ENCODE assay signal across 36 cellular contexts in the genomic region with DNA sequence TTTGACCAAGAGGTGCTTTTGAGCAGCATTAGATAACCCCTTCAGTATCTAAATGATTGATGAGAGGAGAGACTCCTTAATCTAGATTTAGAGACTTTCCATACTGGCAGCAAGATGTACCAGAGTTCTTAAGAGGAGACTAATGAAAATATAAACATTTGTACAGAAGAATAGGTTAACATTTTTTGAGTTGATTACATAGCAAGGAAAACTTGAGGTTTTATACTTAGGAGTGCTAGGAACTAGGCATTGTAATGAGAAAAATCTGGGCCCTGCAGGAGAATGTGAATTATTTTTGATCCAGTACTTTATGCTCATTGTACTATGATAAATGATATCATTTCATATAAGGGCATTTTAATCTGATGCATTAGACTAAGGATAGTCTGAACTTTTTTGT.
"Had no signal": no experiment of that assay in that cellular context is flagged by ENCODE, and none has a peak within 500 bp of the region (broad histone marks: within the 10 kb centered on the region; RNA-seq: fewer than 3 reads in every experiment).

No MANE protein-coding gene starts in this region.

- H3K27ac Mint-ChIP-seq: activated B cell treated with CpG ODN at 0.5 μM for 24 hours; activated CD4-positive, alpha-beta memory T cell treated with anti-CD3 and anti-CD28 coated beads for 36 hours; activated CD4-positive, alpha-beta T cell treated with anti-CD3 and anti-CD28 coated beads, Interleukin-2, amount 10 ng/mL, durations not matched to agents 24 days and 14 days; activated CD8-positive, alpha-beta T cell treated with anti-CD3 and anti-CD28 coated beads for 36 hours; activated naive CD4-positive, alpha-beta T cell treated with anti-CD3 and anti-CD28 coated beads for 36 hours; activated naive CD4-positive, alpha-beta T cell treated with anti-CD3 and anti-CD28 coated beads, Interleukin-2, amount 50 U/mL, for 72 hours; activated naive CD8-positive, alpha-beta T cell treated with anti-CD3 and anti-CD28 coated beads for 36 hours; activated T-cell treated with anti-CD3 and anti-CD28 coated beads, Interleukin-2, amount 50 U/mL, for 72 hours; activated T-helper 1 cell treated with anti-CD3 and anti-CD28 coated beads, Interleukin-12 subunit alpha, Interleukin-12 subunit beta, Interleukin-2, Interleukin-4 antibody, amounts not matched to agents 30 ng/mL and 10 ng/mL and 1 ng/mL, durations not matched to agents 14 hours and 24 hours and 36 hours; activated T-helper 17 cell treated with anti-CD3 and anti-CD28 coated beads, Interleukin-2, amount 50 U/mL, for 72 hours; T-helper 1 cell treated with Interleukin-12 subunit alpha and Interleukin-12 subunit beta and Interleukin-4 antibody, amounts not matched to agents 30 μg/mL and 1 μg/mL, for 36 hours; T-helper 2 cell treated with Interferon-gamma antibody and Interleukin-4, amounts not matched to agents 5 μg/mL and 100 μg/mL, for 36 hours had no signal

- H3K4me3 ChIP-seq: body of pancreas, cardiac muscle cell had no signal

- H3K4me1 Mint-ChIP-seq: activated B cell treated with CpG ODN at 0.5 μM for 24 hours; activated CD4-positive, alpha-beta T cell treated with anti-CD3 and anti-CD28 coated beads, Interleukin-2, amount 10 ng/mL, durations not matched to agents 24 days and 14 days; activated naive CD8-positive, alpha-beta T cell treated with anti-CD3 and anti-CD28 coated beads for 36 hours; central memory CD8-positive, alpha-beta T cell had no signal

- H3K4me3 Mint-ChIP-seq: activated B cell treated with CpG ODN at 0.5 μM for 24 hours; activated CD4-positive, alpha-beta memory T cell treated with anti-CD3 and anti-CD28 coated beads for 36 hours; activated CD4-positive, alpha-beta T cell treated with anti-CD3 and anti-CD28 coated beads, Interleukin-2, amount 10 ng/mL, durations not matched to agents 24 days and 14 days; activated CD8-positive, alpha-beta T cell treated with anti-CD3 and anti-CD28 coated beads for 36 hours; activated naive CD4-positive, alpha-beta T cell treated with anti-CD3 and anti-CD28 coated beads for 36 hours; activated naive CD8-positive, alpha-beta T cell treated with anti-CD3 and anti-CD28 coated beads for 36 hours; activated T-cell treated with anti-CD3 and anti-CD28 coated beads, Interleukin-2, amount 50 U/mL, for 4 hours; activated T-cell treated with anti-CD3 and anti-CD28 coated beads, Interleukin-2, amount 50 U/mL, for 72 hours; activated T-helper 1 cell treated with anti-CD3 and anti-CD28 coated beads, Interleukin-12 subunit alpha, Interleukin-12 subunit beta, Interleukin-2, Interleukin-4 antibody, amounts not matched to agents 30 ng/mL and 10 ng/mL and 1 ng/mL, durations not matched to agents 14 hours and 24 hours and 36 hours; activated T-helper 17 cell treated with anti-CD3 and anti-CD28 coated beads, Interleukin-2, amount 50 U/mL, for 72 hours; central memory CD8-positive, alpha-beta T cell; T-helper 1 cell treated with Interleukin-12 subunit alpha and Interleukin-12 subunit beta and Interleukin-4 antibody, amounts not matched to agents 30 μg/mL and 1 μg/mL, for 36 hours; T-helper 2 cell treated with Interferon-gamma antibody and Interleukin-4, amounts not matched to agents 5 μg/mL and 100 μg/mL, for 36 hours had no signal

- H3K9me3 ChIP-seq: body of pancreas had no signal

- H3K27me3 ChIP-seq: body of pancreas, brain microvascular endothelial cell had no signal

- H3K9me3 Mint-ChIP-seq: activated B cell treated with CpG ODN at 0.5 μM for 24 hours; activated T-cell treated with anti-CD3 and anti-CD28 coated beads, Interleukin-2, amount 50 U/mL, for 4 hours; activated T-helper 1 cell treated with anti-CD3 and anti-CD28 coated beads, Interleukin-12 subunit alpha, Interleukin-12 subunit beta, Interleukin-2, Interleukin-4 antibody, amounts not matched to agents 30 ng/mL and 10 ng/mL and 1 ng/mL, durations not matched to agents 14 hours and 24 hours and 36 hours; central memory CD8-positive, alpha-beta T cell; T-helper 1 cell treated with Interleukin-12 subunit alpha and Interleukin-12 subunit beta and Interleukin-4 antibody, amounts not matched to agents 30 μg/mL and 1 μg/mL, for 36 hours had no signal

- H3K27me3 Mint-ChIP-seq: activated B cell treated with CpG ODN at 0.5 μM for 24 hours; activated CD4-positive, alpha-beta memory T cell treated with anti-CD3 and anti-CD28 coated beads for 36 hours; activated CD4-positive, alpha-beta T cell treated with anti-CD3 and anti-CD28 coated beads, Interleukin-2, amount 10 ng/mL, durations not matched to agents 24 days and 14 days; activated CD8-positive, alpha-beta T cell treated with anti-CD3 and anti-CD28 coated beads for 36 hours; activated naive CD8-positive, alpha-beta T cell treated with anti-CD3 and anti-CD28 coated beads for 36 hours; activated T-helper 17 cell treated with anti-CD3 and anti-CD28 coated beads, Interleukin-2, amount 50 U/mL, for 72 hours; central memory CD8-positive, alpha-beta T cell had no signal

- DNase-seq: activated B cell treated with CpG ODN at 0.5 μM for 24 hours; activated CD4-positive, alpha-beta memory T cell treated with anti-CD3 and anti-CD28 coated beads for 36 hours; activated CD4-positive, alpha-beta T cell treated with anti-CD3 and anti-CD28 coated beads for 4 hours; activated CD4-positive, alpha-beta T cell treated with anti-CD3 and anti-CD28 coated beads, Interleukin-2, amount 10 ng/mL, durations not matched to agents 24 days and 14 days; activated CD4-positive, alpha-beta T cell treated with anti-CD3 and anti-CD28 coated beads, Interleukin-2, amount 50 U/mL, for 1 hour; activated CD4-positive, alpha-beta T cell treated with anti-CD3 and anti-CD28 coated beads, Interleukin-2, amount 50 U/mL, for 4 hours; activated CD4-positive, CD25-positive, alpha-beta regulatory T cell treated with anti-CD3 and anti-CD28 coated beads, Interleukin-2, amount 50 U/mL, for 72 hours; activated CD8-positive, alpha-beta memory T cell treated with anti-CD3 and anti-CD28 coated beads, Interleukin-2, amount 50 U/mL, for 4 hours; activated CD8-positive, alpha-beta T cell treated with anti-CD3 and anti-CD28 coated beads for 36 hours; activated effector memory CD4-positive, alpha-beta T cell treated with anti-CD3 and anti-CD28 coated beads, Interleukin-2, amount 50 U/mL, for 16 hours; activated gamma-delta T cell treated with Interleukin-2 at 50 U/mL for 16 hours; activated naive CD4-positive, alpha-beta T cell; activated naive CD4-positive, alpha-beta T cell treated with anti-CD3 and anti-CD28 coated beads for 36 hours; activated naive CD4-positive, alpha-beta T cell treated with anti-CD3 and anti-CD28 coated beads, Interleukin-2, amount 50 U/mL, for 16 hours; activated naive CD8-positive, alpha-beta T cell treated with anti-CD3 and anti-CD28 coated beads for 36 hours; activated T-cell treated with anti-CD3 and anti-CD28 coated beads for 4 hours; activated T-cell treated with anti-CD3 and anti-CD28 coated beads, Interleukin-2, amount 50 U/mL, for 1 hour; activated T-cell treated with anti-CD3 and anti-CD28 coated beads, Interleukin-2, amount 50 U/mL, for 4 hours; activated T-cell treated with anti-CD3 and anti-CD28 coated beads, Interleukin-2, amount 50 U/mL, for 72 hours; amniotic stem cell; aorta; body of pancreas; brain microvascular endothelial cell; caudate nucleus; cerebellar nuclear complex; T-helper 1 cell; T-helper 2 cell; T-helper 9 cell had no signal

- ATAC-seq: activated CD8-positive, alpha-beta T cell treated with anti-CD3 and anti-CD28 coated beads for 36 hours; activated naive CD4-positive, alpha-beta T cell treated with anti-CD3 and anti-CD28 coated beads, Interleukin-2, amount 50 U/mL, for 72 hours; activated T-cell treated with anti-CD3 and anti-CD28 coated beads, Interleukin-2, amount 50 U/mL, for 4 hours; activated T-cell treated with anti-CD3 and anti-CD28 coated beads, Interleukin-2, amount 50 U/mL, for 72 hours; activated T-helper 17 cell treated with anti-CD3 and anti-CD28 coated beads, Interleukin-2, amount 50 U/mL, for 72 hours; body of pancreas had no signal

- H3K36me3 ChIP-seq: brain microvascular endothelial cell, cardiac muscle cell had no signal

- H3K4me1 ChIP-seq: body of pancreas had no signal

- H3K27ac ChIP-seq: body of pancreas, brain microvascular endothelial cell, cardiac muscle cell, VCaP had no signal
